Comparison of ENCODE assay signal across 8 cellular contexts in the genomic region with DNA sequence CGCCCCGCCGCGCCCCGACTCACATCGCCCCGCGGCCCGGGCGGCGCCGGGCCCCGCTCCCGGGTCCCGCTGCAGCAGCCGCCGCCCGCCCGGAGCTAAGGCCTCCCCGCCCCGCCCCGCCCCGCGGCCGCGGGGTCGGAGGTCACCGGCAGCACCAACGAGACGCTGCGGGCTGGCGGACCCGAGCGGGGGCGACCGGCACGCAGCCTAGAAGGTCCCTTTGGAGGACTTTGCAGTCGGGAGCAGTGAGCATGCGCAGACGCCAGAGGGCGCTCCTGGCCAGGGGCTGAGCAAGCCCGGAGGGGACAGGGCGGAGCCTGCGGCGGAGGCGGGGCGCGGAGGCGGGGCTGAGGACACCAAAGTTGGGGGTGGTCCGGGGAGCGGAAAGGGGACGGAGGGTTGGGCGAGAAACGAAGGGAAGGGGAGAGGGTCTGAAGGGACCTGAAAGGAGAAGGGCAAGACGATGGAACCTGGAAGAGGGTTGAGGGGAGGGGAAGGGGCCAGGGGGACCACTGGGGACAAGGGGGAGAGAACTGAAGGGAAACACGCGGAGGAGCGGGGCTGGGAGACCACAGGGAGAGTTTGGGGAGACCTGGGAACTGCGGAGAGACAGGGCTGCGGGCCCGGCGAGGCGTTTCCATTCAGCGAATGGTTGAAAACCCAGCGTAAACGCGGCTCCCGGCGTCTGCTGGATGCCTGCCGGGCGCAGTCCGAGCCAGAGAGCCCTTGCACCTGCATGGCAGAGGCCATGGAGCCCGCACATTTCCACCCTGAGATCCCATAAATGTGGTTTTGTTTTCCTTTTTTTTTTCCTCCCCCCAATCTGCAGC. TPM values are rescaled to one million over a fixed set of nuclear protein-coding genes. Genes with fewer than 3 reads are reported as not detected.
DNase-seq lines count a peak whose midpoint lies in the region; ATAC-seq lines count a peak whose summit lies in the region.

A gene with protein sequence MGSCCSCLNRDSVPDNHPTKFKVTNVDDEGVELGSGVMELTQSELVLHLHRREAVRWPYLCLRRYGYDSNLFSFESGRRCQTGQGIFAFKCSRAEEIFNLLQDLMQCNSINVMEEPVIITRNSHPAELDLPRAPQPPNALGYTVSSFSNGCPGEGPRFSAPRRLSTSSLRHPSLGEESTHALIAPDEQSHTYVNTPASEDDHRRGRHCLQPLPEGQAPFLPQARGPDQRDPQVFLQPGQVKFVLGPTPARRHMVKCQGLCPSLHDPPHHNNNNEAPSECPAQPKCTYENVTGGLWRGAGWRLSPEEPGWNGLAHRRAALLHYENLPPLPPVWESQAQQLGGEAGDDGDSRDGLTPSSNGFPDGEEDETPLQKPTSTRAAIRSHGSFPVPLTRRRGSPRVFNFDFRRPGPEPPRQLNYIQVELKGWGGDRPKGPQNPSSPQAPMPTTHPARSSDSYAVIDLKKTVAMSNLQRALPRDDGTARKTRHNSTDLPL (minus strand): TSS at position 108 of the 830 bp plus-strand sequence. CDS start 2,913 bp downstream, outside the sequence.

- DNase-seq in Ammon's horn (ENCODE audit: low spot score) (peak; percentile 99), NCI-H446 (lab: John Stamatoyannopoulos, UW) (peak; percentile 88 to 96), cerebellum (ENCODE audit: low spot score) (peak; percentile 99), kidney tubule cell (ENCODE audit: low spot score) (peak; percentile 94)
- peak; percentile 100 for DNase-seq in activated CD4-positive, CD25-positive, alpha-beta regulatory T cell treated with anti-CD3 and anti-CD28 coated beads, Interleukin-2, amount 50 U/mL, for 72 hours
- peak; percentile 99 to 100 for DNase-seq in stimulated activated CD4-positive, alpha-beta T cell treated with anti-CD3 and anti-CD28 coated beads, Interleukin-1b, Interleukin-23, amount 100 ng/mL, for 1 hour (ENCODE audit: low read depth in 2 of 2)

- ATAC-seq in GM19035 (IDR thresholded peaks at IDR 0.05; ENCODE audit: unreplicated experiment), result peak; percentile 96
- ATAC-seq in HG03342 (IDR thresholded peaks at IDR 0.05; ENCODE audit: unreplicated experiment), result peak; percentile 92

RNA-seq across cellular contexts. Expression of the gene that starts here (rescaled TPM):
- total RNA-seq in cerebellum, result 5.2 TPM

Comparison
In these comparisons a context has a peak if more than half of its experiments do, and no peak if none do; other contexts are left out.
1. Peak in every context shown above with its lines: DNase-seq and ATAC-seq.